11 cellular contexts compared by ENCODE assay signal in genomic region chr5:177470759-177471536, GRCh38. TPM values are rescaled to one million over a fixed set of nuclear protein-coding genes. Genes with fewer than 3 reads are reported as not detected.
DNase-seq lines count a peak whose midpoint lies in the region; ATAC-seq, FAIRE-seq and TF ChIP-seq lines count a peak whose summit lies in the region.
"Had no signal": no experiment of that assay in that cellular context is flagged by ENCODE, and none has a peak within 500 bp of the region (broad histone marks: within the 10 kb centered on the region; RNA-seq: fewer than 3 reads in every experiment).

No MANE protein-coding gene starts in this region.

- H3K9ac ChIP-seq in BLaER1 treated with 17β-estradiol and CSF1 and Interleukin-3, amounts not matched to agents 10 nM and 100 nM: peak overlapping the region in 9 of 11 experiments; percentile 84 to 100 (median 97); a peak in 16 of 22 replicates
- H3K9ac ChIP-seq in NT2/D1 (ENCODE audit: insufficient read length, low read depth): no peak overlapping the region
- H3K9ac ChIP-seq in neural progenitor cell: peak overlapping the region; percentile 29

- no peak for ATAC-seq in effector memory CD8-positive, alpha-beta T cell (replicated peaks)

- in situ Hi-C loops in transverse colon (cut with MboI; ENCODE audit: low pct_ligation_motif_present in 1 of 4, low pct_unique_long_range_greater_than_20kb in 1 of 4, low sequenced_read_pairs in 3 of 4): loop anchor here in 1 of 4 donors (25.0 kb wide), 1 partner anchor 159 kb away; the partner anchor contains the start of genes MXD3, PRELID1 and RAB24

- peak overlapping the region in 8 of 11 experiments; percentile 63 to 99 (median 98); a peak in 16 of 22 replicates for H3K27ac ChIP-seq in BLaER1 treated with 17β-estradiol and CSF1 and Interleukin-3, amounts not matched to agents 10 nM and 100 nM
- H3K27ac ChIP-seq in neural progenitor cell (peak overlapping the region; percentile 70), small intestine (ENCODE audit: low read depth in 1 of 2, low read length in 1 of 2) (no peak overlapping the region), transverse colon (peak overlapping the region in 1 of 4 donors; percentile 91)

- peaks cover 48% of the 10 kb centered on the region for H3F3A ChIP-seq in neural progenitor cell (ENCODE audit: low read depth)

- H3K4me1 ChIP-seq in BLaER1 treated with 17β-estradiol and CSF1 and Interleukin-3, amounts not matched to agents 10 nM and 100 nM: peaks cover 53 to 60% (median 57%) of the 10 kb centered on the region in 10 experiments
- H3K4me1 ChIP-seq in NT2/D1 (ENCODE audit: insufficient read depth, insufficient read length) (peaks cover 51% of the 10 kb centered on the region), neural progenitor cell (peaks cover 38% of the 10 kb centered on the region), small intestine (ENCODE audit: control insufficient read depth in 2 of 2, insufficient read depth in 1 of 2, low read depth in 1 of 2, low read length in 1 of 2) (no peaks in the 10 kb centered on the region), transverse colon (peaks cover 11 to 30% (median 16%) of the 10 kb centered on the region in 4 donors)

- peaks cover 29% of the 10 kb centered on the region for H3K36me3 Mint-ChIP-seq in effector memory CD8-positive, alpha-beta T cell (ENCODE audit: insufficient read depth)
- peaks cover 26% of the 10 kb centered on the region for H3K36me3 Mint-ChIP-seq in neural progenitor cell

- H3K4me3 ChIP-seq in BLaER1 treated with 17β-estradiol and CSF1 and Interleukin-3, amounts not matched to agents 10 nM and 100 nM: peak overlapping the region in 8 of 10 experiments; percentile 75 to 92 (median 78); a peak in 15 of 20 replicates
- H3K4me3 ChIP-seq in NT2/D1 (ENCODE audit: insufficient read length, low read depth) (peak overlapping the region; percentile 93), neural progenitor cell (peak overlapping the region; percentile 100), small intestine (ENCODE audit: low read depth in 1 of 2, low read length in 2 of 2) (no peak overlapping the region), transverse colon (no peak overlapping the region)

- no peaks in the 10 kb centered on the region for H3K9me3 Mint-ChIP-seq in effector memory CD8-positive, alpha-beta T cell
- peaks cover 1% of the 10 kb centered on the region for H3K9me3 Mint-ChIP-seq in neural progenitor cell

- peaks cover 39 to 47% of the 10 kb centered on the region in 2 donors for H3K4me1 Mint-ChIP-seq in effector memory CD8-positive, alpha-beta T cell (ENCODE audit: low read depth in 2 of 2)
- H3K4me1 Mint-ChIP-seq in neural progenitor cell: peaks cover 51% of the 10 kb centered on the region

- peaks cover 0 to 10% of the 10 kb centered on the region in 2 donors for H3K27me3 Mint-ChIP-seq in effector memory CD8-positive, alpha-beta T cell
- peaks cover 27% of the 10 kb centered on the region for H3K27me3 Mint-ChIP-seq in neural progenitor cell (ENCODE audit: insufficient read depth, low read depth)

- WGBS in small intestine, 3 donors: 83 to 90% (median 90%) methylated on average over 10 of the region's 10 CpGs
- WGBS in transverse colon (ENCODE audit: low coverage in 1 of 2), 2 donors: 78% methylated on average over 10 of the region's 10 CpGs; no CpG with 5 or more reads in 1 of the 2 donors

- H2AFZ ChIP-seq in neural progenitor cell (replicated peaks): no peak overlapping the region

- intact Hi-C loops in transverse colon (cut with DNase I; ENCODE audit: low total_unique reads): no loop called here

- DNase-seq in NT2/D1 (ENCODE audit: low read depth, low spot score) (no peak), neural progenitor cell (ENCODE audit: low spot score) (no peak), small intestine (no peak), transverse colon (no peak), NOMO-1 (lab: John Stamatoyannopoulos, UW; ENCODE audit: unreplicated experiment in 2 of 2) (no peak)
- no peak for DNase-seq in effector memory CD8-positive, alpha-beta T cell
- no peak for DNase-seq in activated effector memory CD4-positive, alpha-beta T cell treated with Interleukin-2 at 50 U/mL for 16 hours
- DNase-seq: NCI-H774, occipital lobe had no signal

- FAIRE-seq in small intestine (lab: Jason Lieb, UNC): no peak
- FAIRE-seq: endometrium had no signal

- TF ChIP-seq POLR2A in transverse colon (IDR thresholded peaks at IDR 0.05): no peak

- peak overlapping the region in 1 of 2 donors; percentile 84 for H3K27ac Mint-ChIP-seq in effector memory CD8-positive, alpha-beta T cell
- peak overlapping the region; percentile 99 for H3K27ac Mint-ChIP-seq in neural progenitor cell

- H3K36me3 ChIP-seq in BLaER1 treated with 17β-estradiol and CSF1 and Interleukin-3, amounts not matched to agents 10 nM and 100 nM: peaks cover 17 to 64% (median 59%) of the 10 kb centered on the region in 11 experiments
- H3K36me3 ChIP-seq in NT2/D1 (ENCODE audit: insufficient read depth, insufficient read length, low read length) (peaks cover 62% of the 10 kb centered on the region), neural progenitor cell (peaks cover 6% of the 10 kb centered on the region), small intestine (ENCODE audit: control insufficient read depth in 2 of 2, insufficient read depth in 2 of 2, low read length in 2 of 2) (peaks cover 0 to 4% of the 10 kb centered on the region in 2 donors), transverse colon (no peaks in the 10 kb centered on the region)

- H3K4me3 Mint-ChIP-seq in effector memory CD8-positive, alpha-beta T cell: peak overlapping the region; percentile 65 to 73
- H3K4me3 Mint-ChIP-seq in neural progenitor cell: peak overlapping the region; percentile 90

- peaks cover 0 to 18% (median 11%) of the 10 kb centered on the region in 11 experiments; a peak in 16 of 22 replicates for H3K9me3 ChIP-seq in BLaER1 treated with 17β-estradiol and CSF1 and Interleukin-3, amounts not matched to agents 10 nM and 100 nM (replicated peaks in 1 of 11)
- H3K9me3 ChIP-seq in NT2/D1 (ENCODE audit: insufficient read depth, low read length): peaks cover 8% of the 10 kb centered on the region; the same call in 1 of the 2 replicates
- no peaks in the 10 kb centered on the region for H3K9me3 ChIP-seq in neural progenitor cell (ENCODE audit: low read depth)
- H3K9me3 ChIP-seq in small intestine (ENCODE audit: control insufficient read depth, low read depth): no peaks in the 10 kb centered on the region
- H3K9me3 ChIP-seq in transverse colon: no peaks in the 10 kb centered on the region

- peaks cover 66% of the 10 kb centered on the region for H3K79me2 ChIP-seq in neural progenitor cell (ENCODE audit: low read depth)

- H3K27me3 ChIP-seq in BLaER1 treated with 17β-estradiol and CSF1 and Interleukin-3, amounts not matched to agents 10 nM and 100 nM: no peaks in the 10 kb centered on the region
- H3K27me3 ChIP-seq in NT2/D1 (ENCODE audit: insufficient read depth, insufficient read length) (no peaks in the 10 kb centered on the region), neural progenitor cell (no peaks in the 10 kb centered on the region), small intestine (ENCODE audit: control insufficient read depth in 2 of 2, insufficient read depth in 2 of 2, low read length in 2 of 2) (no peaks in the 10 kb centered on the region), transverse colon (peaks cover 14% of the 10 kb centered on the region)

- no peak for TF ChIP-seq EP300 in transverse colon (IDR thresholded peaks at IDR 0.05; ENCODE audit: low read depth)

- TF ChIP-seq CTCF in neural progenitor cell (IDR thresholded peaks at IDR 0.05) (no peak), transverse colon (IDR thresholded peaks at IDR 0.05) (no peak)

- H3K4me2 ChIP-seq in BLaER1 treated with 17β-estradiol and CSF1 and Interleukin-3, amounts not matched to agents 10 nM and 100 nM: peak overlapping the region; percentile 94 to 100 (median 99)
- H3K4me2 ChIP-seq in neural progenitor cell: peak overlapping the region; percentile 99

- H4K20me1 ChIP-seq in BLaER1 treated with 17β-estradiol and CSF1 and Interleukin-3, amounts not matched to agents 10 nM and 100 nM: peaks cover 11 to 69% (median 63%) of the 10 kb centered on the region in 11 experiments; a peak in 21 of 22 replicates
- peaks cover 52% of the 10 kb centered on the region for H4K20me1 ChIP-seq in neural progenitor cell (ENCODE audit: low read depth)

RNA-seq across cellular contexts. Expression of gene DBN1, which starts 2.5 kb away (rescaled TPM):
- total RNA-seq in neural progenitor cell (ENCODE audit: low replicate concordance) (113 and 338 TPM in 2 replicates), transverse colon (100 to 1,000 TPM in 1 of 4 donors, 10 to 100 TPM in 3; 10.1 to 201 (median 17.4) TPM)
- polyA plus RNA-seq in small intestine: 10 to 100 TPM in 1 of 3 donors, 1 to 10 TPM in 2; 1.6 to 32.0 (median 5.1) TPM

RNA-seq across cellular contexts. Expression of gene PRR7, which starts 24.3 kb away (rescaled TPM):
- total RNA-seq in neural progenitor cell (ENCODE audit: low replicate concordance) (4.5 and 31.7 TPM in 2 replicates), transverse colon (1 to 10 TPM in 3 of 4 donors, not detected in 1; 2.1 to 5.0 (median 2.5) TPM)
- polyA plus RNA-seq in small intestine: 1 to 10 TPM; 1.1 to 3.7 (median 3.0) TPM

RNA-seq across cellular contexts. Expression of gene PDLIM7, which starts 26.5 kb away (rescaled TPM):
- 38.7 and 208 TPM in 2 replicates for total RNA-seq in neural progenitor cell (ENCODE audit: low replicate concordance)
- 10 to 100 TPM in 1 of 3 donors, 1 to 10 TPM in 2; 3.8 to 44.4 (median 8.9) TPM for polyA plus RNA-seq in small intestine
- 100 to 1,000 TPM in 1 of 4 donors, 10 to 100 TPM in 3; 52.6 to 256 (median 78.6) TPM for total RNA-seq in transverse colon

RNA-seq across cellular contexts. Expression of gene DOK3, which starts 38.7 kb away (rescaled TPM):
- total RNA-seq in neural progenitor cell (ENCODE audit: low replicate concordance): 0.54 and 0.93 TPM in 2 replicates
- polyA plus RNA-seq in small intestine: 1 to 10 TPM; 3.1 to 6.0 (median 4.1) TPM
- total RNA-seq in transverse colon: 10 to 100 TPM in 2 of 4 donors, 1 to 10 TPM in 1, under 1 TPM in 1; 0.60 to 17.2 (median 7.8) TPM

RNA-seq across cellular contexts. Expression of gene GRK6, which starts 44.5 kb away (rescaled TPM):
- total RNA-seq in neural progenitor cell (ENCODE audit: low replicate concordance) (24.0 and 50.6 TPM in 2 replicates), transverse colon (10 to 100 TPM; 21.5 to 40.5 (median 36.4) TPM)
- polyA plus RNA-seq in small intestine: 10 to 100 TPM; 20.4 to 29.5 (median 28.5) TPM

Comparison
In these comparisons a context has a peak if more than half of its experiments do, and no peak if none do; other contexts are left out.
1. H3K27ac ChIP-seq: peak in BLaER1 treated with 17β-estradiol and CSF1 and Interleukin-3, amounts not matched to agents 10 nM and 100 nM (8 of 11) and neural progenitor cell (single experiment); none in small intestine (0 of 2).
2. H3K4me3 ChIP-seq: peak in BLaER1 treated with 17β-estradiol and CSF1 and Interleukin-3, amounts not matched to agents 10 nM and 100 nM (8 of 10), NT2/D1 (single experiment) and neural progenitor cell (single experiment); none in small intestine (0 of 2) and transverse colon (0 of 4).